In the genomic region with DNA sequence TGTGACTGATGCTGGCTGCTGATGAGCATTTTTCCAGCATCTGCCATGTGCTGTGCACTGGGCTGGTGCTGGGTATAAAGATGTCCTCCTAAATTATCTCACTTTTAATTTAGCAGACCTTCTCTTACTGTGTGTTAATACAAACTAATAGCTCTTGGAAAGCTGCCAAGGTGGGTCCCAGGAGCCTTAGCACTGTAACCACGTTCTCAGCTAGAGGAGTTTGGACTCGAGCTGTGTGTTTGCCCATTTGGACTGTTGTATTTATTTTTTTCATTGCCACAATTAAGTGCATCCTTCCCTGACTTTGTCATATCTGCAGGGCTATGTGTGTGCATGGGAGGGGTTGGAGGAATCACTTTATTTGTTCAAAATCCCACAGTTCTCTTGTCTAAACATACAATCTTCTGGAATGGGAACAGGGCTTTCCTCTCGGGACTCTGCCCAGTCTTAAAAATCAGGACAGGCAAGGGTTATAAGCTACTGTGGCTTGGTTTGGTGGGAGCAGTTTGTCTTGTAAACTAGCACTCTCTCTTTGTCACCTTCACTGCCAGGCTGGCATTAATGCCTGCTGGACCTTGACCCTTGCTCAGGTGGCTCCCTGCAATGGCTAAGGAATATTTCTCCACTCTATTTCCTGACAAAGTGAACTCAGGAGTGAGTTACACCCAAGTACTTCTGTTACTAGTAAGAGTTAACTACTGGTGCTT, we compare ENCODE assay signal across 1 cellular context.
TF ChIP-seq lines count a peak whose summit lies in the region.

No MANE protein-coding gene starts in this region.

TF ChIP-seq in H1, 55 proteins besides CTCF, POLR2A, EP300 and RAD21:
- TF ChIP-seq CHD7 (IDR thresholded peaks at IDR 0.05; ENCODE audit: insufficient replicate concordance, low read length) (no peak), CTBP2 (IDR thresholded peaks at IDR 0.05; ENCODE audit: borderline replicate concordance, insufficient read depth, insufficient read length, low read length) (no peak), CREB1 (IDR thresholded peaks at IDR 0.05) (no peak), SP1 (IDR thresholded peaks at IDR 0.05; ENCODE audit: low read depth, low read length) (no peak), POLR2AphosphoS5 (IDR thresholded peaks at IDR 0.05; ENCODE audit: low read depth, low read length) (no peak), RFX5 (IDR thresholded peaks at IDR 0.05; ENCODE audit: borderline replicate concordance, low read depth, low read length) (no peak), TCF12 (IDR thresholded peaks at IDR 0.05; ENCODE audit: low read depth, low read length) (no peak), ZNF274 (IDR thresholded peaks at IDR 0.05; ENCODE audit: borderline replicate concordance, extremely low read depth, low read length) (no peak), POU5F1 (IDR thresholded peaks at IDR 0.05; ENCODE audit: low read depth, low read length) (no peak), ASH2L (IDR thresholded peaks at IDR 0.05; ENCODE audit: low read length) (no peak), BACH1 (IDR thresholded peaks at IDR 0.05; ENCODE audit: low read length) (no peak), PHF8 (conservative IDR thresholded peaks at IDR 0.05; ENCODE audit: low read depth, low read length) (no peak), JUN (IDR thresholded peaks at IDR 0.05; ENCODE audit: low read depth, low read length) (no peak), KDM1A (IDR thresholded peaks at IDR 0.05; ENCODE audit: borderline replicate concordance, low read length) (no peak), SIX5 (IDR thresholded peaks at IDR 0.05; ENCODE audit: low read depth, low read length) (no peak), NANOG (IDR thresholded peaks at IDR 0.05; ENCODE audit: insufficient read depth, low read depth, low read length, poor library complexity, severe bottlenecking) (no peak), GTF2F1 (IDR thresholded peaks at IDR 0.05; ENCODE audit: borderline replicate concordance, low read depth, low read length) (no peak), FOSL1 (IDR thresholded peaks at IDR 0.05; ENCODE audit: insufficient read depth, low read depth, low read length) (no peak), CHD2 (IDR thresholded peaks at IDR 0.05; ENCODE audit: low read length) (no peak)
